24 cellular contexts compared by ENCODE assay signal in genomic region chr15:49991587-49991986, GRCh38.
"Had no signal": no experiment of that assay in that cellular context is flagged by ENCODE, and none has a peak within 500 bp of the region (broad histone marks: within the 10 kb centered on the region; RNA-seq: fewer than 3 reads in every experiment).

No MANE protein-coding gene starts in this region.

- H3K4me3 ChIP-seq: body of pancreas, lower lobe of right lung, neural progenitor cell, testis had no signal

- DNase-seq: activated CD4-positive, alpha-beta T cell treated with anti-CD3 and anti-CD28 coated beads for 36 hours; activated CD4-positive, CD25-positive, alpha-beta regulatory T cell; activated CD8-positive, alpha-beta memory T cell treated with anti-CD3 and anti-CD28 coated beads, Interleukin-2, amount 10 ng/mL, durations not matched to agents 7 days and 5 days; activated CD8-positive, alpha-beta T cell treated with anti-CD3 and anti-CD28 coated beads, Interleukin-2, amount 10 ng/mL, durations not matched to agents 7 days and 5 days; activated naive CD4-positive, alpha-beta T cell; activated T-cell treated with anti-CD3 and anti-CD28 coated beads, Interleukin-2, amount 50 U/mL, for 72 hours; anterior cingulate cortex; body of pancreas; dermis blood vessel endothelial cell; effector CD8-positive, alpha-beta T cell; head of caudate nucleus; hypothalamus; immature natural killer cell; lower lobe of right lung; natural killer cell; posterior cingulate gyrus; small intestine; stimulated activated CD4-positive, alpha-beta T cell treated with anti-CD3 and anti-CD28 coated beads, Interleukin-1b, Interleukin-23, amount 100 ng/mL, for 48 hours; stimulated activated naive B cell treated with anti-CD40 and anti-IgM and Interleukin-4, amounts not matched to agents 10 μg/mL and 1 μg/mL and 100 μg/mL, for 72 hours; testis had no signal

- H2AFZ ChIP-seq: neural progenitor cell had no signal

- ATAC-seq: activated CD4-positive, alpha-beta T cell treated with anti-CD3 and anti-CD28 coated beads for 36 hours; activated CD8-positive, alpha-beta memory T cell treated with anti-CD3 and anti-CD28 coated beads, Interleukin-2, amount 10 ng/mL, durations not matched to agents 7 days and 5 days; activated CD8-positive, alpha-beta T cell treated with anti-CD3 and anti-CD28 coated beads, Interleukin-2, amount 10 ng/mL, durations not matched to agents 7 days and 5 days; activated naive CD4-positive, alpha-beta T cell treated with anti-CD3 and anti-CD28 coated beads, Interleukin-2, amount 50 U/mL, for 72 hours; activated T-cell treated with anti-CD3 and anti-CD28 coated beads, Interleukin-2, amount 50 U/mL, for 72 hours; body of pancreas; lower lobe of right lung; natural killer cell; sciatic nerve; stimulated activated naive B cell treated with anti-CD40 and anti-IgM and Interleukin-4, amounts not matched to agents 10 μg/mL and 1 μg/mL and 100 μg/mL, for 72 hours had no signal

- H3K36me3 ChIP-seq: lower lobe of right lung, neural progenitor cell had no signal

- H3K9me3 ChIP-seq: body of pancreas, lower lobe of right lung, testis had no signal

- H3K27ac ChIP-seq: body of pancreas, epithelial cell of prostate, lower lobe of right lung, neural progenitor cell, testis had no signal

- H3K9ac ChIP-seq: neural progenitor cell had no signal

- H3K27me3 ChIP-seq: body of pancreas, neural progenitor cell, testis had no signal

- H3K4me2 ChIP-seq: neural progenitor cell had no signal
